ENCODE assay signal across 10 cellular contexts in genomic region chr10:47991706-47992105, GRCh38. TPM values are rescaled to one million over a fixed set of nuclear protein-coding genes. Genes with fewer than 3 reads are reported as not detected.
A peak's percentile ranks its signal among the peaks of the same experiment; 100 is the strongest.
DNase-seq lines count a peak whose midpoint lies in the region; ATAC-seq and TF ChIP-seq lines count a peak whose summit lies in the region.
"Not testable (repeated sequence)": the region's sequence is repeated elsewhere in the genome, so short reads cannot be mapped to it uniquely, and the experiment has no call there.
"Had no signal": no experiment of that assay in that cellular context is flagged by ENCODE, and none has a peak within 500 bp of the region (broad histone marks: within the 10 kb centered on the region; RNA-seq: fewer than 3 reads in every experiment).

No MANE protein-coding gene starts in this region.

- not testable (repeated sequence) for H3K36me3 ChIP-seq in Caco-2 (ENCODE audit: control insufficient read depth, insufficient read depth, low read length); liver (ENCODE audit: control insufficient read depth in 4 of 4, insufficient read depth in 3 of 4, low read depth in 1 of 4, low read length in 3 of 4); trophoblast cell (ENCODE audit: control insufficient read depth in 1 of 2, insufficient read depth in 2 of 2, low read length in 2 of 2); upper lobe of right lung

- H2BK120ac ChIP-seq in trophoblast cell (ENCODE audit: insufficient read depth, low read length, poor library complexity) = peak overlapping the region; percentile 86

- H3K9me3 ChIP-seq in Caco-2; liver (ENCODE audit: control insufficient read depth in 4 of 4, low read length in 3 of 4); trophoblast cell (ENCODE audit: insufficient read depth, low read depth, low read length); upper lobe of right lung: not testable (repeated sequence)

- ATAC-seq in esophagus mucosa (peak; percentile 89), left ventricle myocardium superior (peak; percentile 20), upper lobe of right lung (peak; percentile 85)

- BruUV-seq in Caco-2 (replicated peaks; lab: Mats Ljungman, UMichigan); MCF 10A (replicated peaks; lab: Mats Ljungman, UMichigan): not testable (repeated sequence)

- H3K23ac ChIP-seq in trophoblast cell (ENCODE audit: low read length) = not testable (repeated sequence)

- H4K91ac ChIP-seq in trophoblast cell (ENCODE audit: low read depth, low read length) = peak overlapping the region; percentile 95

- H3K9ac ChIP-seq in liver (ENCODE audit: low read depth in 1 of 2, low read length in 2 of 2); trophoblast cell (ENCODE audit: low read length): not testable (repeated sequence)

- H3K4me1 ChIP-seq in Caco-2; liver (ENCODE audit: control insufficient read depth in 4 of 4, insufficient read depth in 4 of 4, low read length in 3 of 4); trophoblast cell (ENCODE audit: control insufficient read depth in 1 of 2, insufficient read depth in 2 of 2, low read length in 2 of 2); upper lobe of right lung: not testable (repeated sequence)

- not testable (repeated sequence) for H3K27me3 Mint-ChIP-seq in Caco-2 (ENCODE audit: insufficient read depth, unreplicated experiment); MCF 10A (ENCODE audit: insufficient read depth, unreplicated experiment)

- peak overlapping the region; percentile 26 for H2BK5ac ChIP-seq in trophoblast cell (ENCODE audit: low read depth, low read length, poor library complexity)

- intact Hi-C loops in Caco-2 (cut with micrococcal nuclease; ENCODE audit: unreplicated experiment); MCF 10A (cut with micrococcal nuclease); left ventricle myocardium superior (cut with micrococcal nuclease); upper lobe of right lung (cut with DNase I): not testable (repeated sequence)

- H3K9me3 Mint-ChIP-seq in Caco-2 (ENCODE audit: unreplicated experiment); MCF 10A (ENCODE audit: unreplicated experiment): not testable (repeated sequence)

- H3K4me1 Mint-ChIP-seq in Caco-2 (ENCODE audit: low read depth, unreplicated experiment); MCF 10A (ENCODE audit: insufficient read depth, unreplicated experiment): not testable (repeated sequence)

- H3K79me1 ChIP-seq in trophoblast cell (ENCODE audit: low read length) = peaks cover 12% of the 10 kb centered on the region

- H3K79me2 ChIP-seq in trophoblast cell (ENCODE audit: control insufficient read depth, insufficient read depth, low read length, poor library complexity) = not testable (repeated sequence)

- H3K27ac ChIP-seq in liver (ENCODE audit: low read depth in 1 of 2, low read length in 2 of 2) = not testable (repeated sequence)
- H3K27ac ChIP-seq in trophoblast cell (ENCODE audit: low read depth, low read length) = peak overlapping the region; percentile 74
- H3K27ac ChIP-seq in upper lobe of right lung = peak overlapping the region; percentile 42

- H3K4me3 ChIP-seq in Caco-2 (ENCODE audit: low read depth, low read length) (peak overlapping the region; percentile 38), upper lobe of right lung (peak overlapping the region; percentile 19)
- H3K4me3 ChIP-seq in liver (ENCODE audit: low read depth in 1 of 3, low read length in 3 of 3); trophoblast cell (ENCODE audit: low read depth, low read length): not testable (repeated sequence)

- not testable (repeated sequence) for H3K27me3 ChIP-seq in Caco-2 (replicated peaks; ENCODE audit: control insufficient read depth, insufficient read depth, low read length); liver (ENCODE audit: control insufficient read depth in 4 of 4, insufficient read depth in 4 of 4, low read length in 3 of 4); trophoblast cell (ENCODE audit: insufficient read depth, low read length); upper lobe of right lung

- not testable (repeated sequence) for H3K36me3 Mint-ChIP-seq in Caco-2 (ENCODE audit: insufficient read depth, unreplicated experiment); MCF 10A (ENCODE audit: insufficient read depth, unreplicated experiment)

- POLR2A ChIA-PET in Caco-2 (lab: Charles Lee) = interaction anchor here (0.6 kb wide), 2 partner anchors 279 to 1452 kb away, joined by 3 read pairs; no protein-coding TSS in a partner anchor
- POLR2A ChIA-PET in MCF 10A (lab: Yijun Ruan, JAX) = not testable (repeated sequence)

- not testable (repeated sequence) for H3K4me2 ChIP-seq in trophoblast cell (ENCODE audit: low read length)

- not testable (repeated sequence) for H2AFZ ChIP-seq in trophoblast cell (ENCODE audit: insufficient read depth, low read length, poor library complexity)

- TF ChIP-seq CTCF in Caco-2 (IDR thresholded peaks at IDR 0.05; ENCODE audit: insufficient read depth in 1 of 2, low read depth in 1 of 2, low read length in 1 of 2, severe bottlenecking in 1 of 2, unreplicated experiment in 1 of 2); MCF 10A (IDR thresholded peaks at IDR 0.05; ENCODE audit: unreplicated experiment); liver (IDR thresholded peaks at IDR 0.05; ENCODE audit: low read depth, low read length, missing input control); upper lobe of right lung (IDR thresholded peaks at IDR 0.05): not testable (repeated sequence)

- H2BK12ac ChIP-seq in trophoblast cell (ENCODE audit: low read length) = not testable (repeated sequence)

- H3K4ac ChIP-seq in trophoblast cell (ENCODE audit: low read depth, low read length) = not testable (repeated sequence)

- H4K8ac ChIP-seq in trophoblast cell (ENCODE audit: low read depth, low read length) = peak overlapping the region; percentile 82

- peak overlapping the region; percentile 87 for H3K27ac Mint-ChIP-seq in Caco-2 (ENCODE audit: unreplicated experiment)
- H3K27ac Mint-ChIP-seq in MCF 10A (ENCODE audit: low read depth, unreplicated experiment) = not testable (repeated sequence)

- H4K12ac ChIP-seq in trophoblast cell (ENCODE audit: low read depth, low read length) = not testable (repeated sequence)

- DNase-seq in Caco-2 (peak; percentile 89 to 93), NCI-H226 (peak; percentile 77), MCF 10A (ENCODE audit: unreplicated experiment) (peak; percentile 72), trophoblast cell (peak; percentile 65 to 68), upper lobe of right lung (peak; percentile 70)
- DNase-seq in left ventricle myocardium superior = not testable (repeated sequence)

- peak in 1 of 2 donors; percentile 7 for TF ChIP-seq RAD21 in liver (IDR thresholded peaks at IDR 0.05)

- 58% methylated on average over 12 of the region's 12 CpGs for WGBS in liver
- no CpG with 5 or more reads among the region's 12 CpGs for WGBS in trophoblast cell (ENCODE audit: extremely low coverage, insufficient coverage, insufficient read length)

- H3K4me3 Mint-ChIP-seq in Caco-2 (ENCODE audit: unreplicated experiment) (peak overlapping the region; percentile 70), MCF 10A (ENCODE audit: unreplicated experiment) (peak overlapping the region; percentile 63)

- H2AK5ac ChIP-seq in trophoblast cell (ENCODE audit: low read length) = not testable (repeated sequence)

- CTCF ChIA-PET in Caco-2 (lab: Charles Lee); MCF 10A (lab: Yijun Ruan, JAX): not testable (repeated sequence)

- H3K14ac ChIP-seq in trophoblast cell (ENCODE audit: low read length) = peak overlapping the region; percentile 7

- not testable (repeated sequence) for H3K18ac ChIP-seq in trophoblast cell (ENCODE audit: low read length)

TF ChIP-seq in liver, 16 proteins besides CTCF, POLR2A, EP300 and RAD21:
- peak; percentile 27 for TF ChIP-seq YY1 (IDR thresholded peaks at IDR 0.05)
- peak; percentile 19 for TF ChIP-seq SP1 (IDR thresholded peaks at IDR 0.05)
- TF ChIP-seq REST (IDR thresholded peaks at IDR 0.05) = peak; percentile 37
- TF ChIP-seq RXRA (IDR thresholded peaks at IDR 0.05) = peak in 1 of 2 donors; percentile 58
- TF ChIP-seq FOXA2 (IDR thresholded peaks at IDR 0.05) = peak; percentile 45
- TF ChIP-seq FOXA1 (IDR thresholded peaks at IDR 0.05) = peak; percentile 28
- TF ChIP-seq HNF4A (conservative IDR thresholded peaks at IDR 0.05) = peak in 1 of 2 donors; percentile 36

RNA-seq across cellular contexts. Expression of gene FAM25C, which starts 7.9 kb away (rescaled TPM):
- not detected in 2 replicates for total RNA-seq in Caco-2 (2022)
- not detected in 2 replicates for total RNA-seq in MCF 10A (2022)
- not detected for total RNA-seq in esophagus mucosa
- total RNA-seq in left ventricle myocardium superior = not detected
- total RNA-seq in liver = not detected
- not detected for polyA plus RNA-seq in liver
- not detected in 2 replicates for polyA plus RNA-seq in trophoblast cell (2013)
- not detected for total RNA-seq in upper lobe of right lung
- total RNA-seq: A673, H7 had no signal

Comparison
In these comparisons a context has a peak if more than half of its experiments do, and no peak if none do; other contexts are left out.
1. ATAC-seq: peak in every context shown above with its lines; median percentile 89 in esophagus mucosa; 85 in upper lobe of right lung; 20 in left ventricle myocardium superior.